ENCODE assay signal across 10 cellular contexts in genomic region chr4:154503598-154503997, GRCh38. TPM values are rescaled to one million over a fixed set of nuclear protein-coding genes. Genes with fewer than 3 reads are reported as not detected.
DNase-seq lines count a peak whose midpoint lies in the region; ATAC-seq and TF ChIP-seq lines count a peak whose summit lies in the region.
"Had no signal": no experiment of that assay in that cellular context is flagged by ENCODE, and none has a peak within 500 bp of the region (broad histone marks: within the 10 kb centered on the region; RNA-seq: fewer than 3 reads in every experiment).

No MANE protein-coding gene starts in this region.

- peak; percentile 50 for ATAC-seq in GM19395 (IDR thresholded peaks at IDR 0.05; ENCODE audit: unreplicated experiment)
- ATAC-seq in HG03342 (IDR thresholded peaks at IDR 0.05; ENCODE audit: unreplicated experiment), result no peak
- ATAC-seq in T-helper 17 cell, result no peak

- H3K9ac ChIP-seq in SK-N-SH, result no peak overlapping the region

- no peaks in the 10 kb centered on the region for H3F3A ChIP-seq in SK-N-SH (replicated peaks; ENCODE audit: insufficient read depth)

- H3K4me1 Mint-ChIP-seq in T-helper 17 cell, result peaks cover under 1% of the 10 kb centered on the region

- no peak for TF ChIP-seq EP300 in SK-N-SH (IDR thresholded peaks at IDR 0.05; ENCODE audit: borderline replicate concordance in 1 of 2, low read depth in 1 of 2, low read length in 1 of 2)

- CTCF ChIA-PET in SK-N-SH (lab: Yijun Ruan, JAX), result interaction anchor here (0.6 to 2.4 kb wide), 8 partner anchors 8 to 747 kb away, joined by 3 to 6 read pairs (median 4); no protein-coding TSS in a partner anchor

- DNase-seq in AG08395 (ENCODE audit: low spot score) (peak; percentile 32), SK-N-SH (peak; percentile 17), hepatocyte (ENCODE audit: low spot score) (peak; percentile 16), uterus (no peak), T-helper 17 cell (no peak)
- no peak for DNase-seq in activated CD4-positive, CD25-positive, alpha-beta regulatory T cell (lab: John Stamatoyannopoulos, UW)

- TF ChIP-seq RAD21 in SK-N-SH (IDR thresholded peaks at IDR 0.05; ENCODE audit: low read length), result 0 out of 2 replicates have a peak, but pooled peaks have one; percentile 27

- H3K36me3 ChIP-seq in SK-N-SH (replicated peaks in 1 of 2; ENCODE audit: control insufficient read depth in 1 of 2, insufficient read depth in 2 of 2, low read length in 1 of 2), result no peaks in the 10 kb centered on the region
- no peaks in the 10 kb centered on the region for H3K36me3 ChIP-seq in hepatocyte (replicated peaks; ENCODE audit: insufficient read depth, low read depth)
- H3K36me3 ChIP-seq in uterus, result no peaks in the 10 kb centered on the region
- H3K36me3 ChIP-seq: SJSA1 had no signal

- TF ChIP-seq POLR2A in uterus (IDR thresholded peaks at IDR 0.05), result no peak

- H3K4me1 ChIP-seq in SK-N-SH (ENCODE audit: control insufficient read depth in 1 of 2, insufficient read depth in 2 of 2, low read depth in 1 of 2, low read length in 1 of 2), result no peaks in the 10 kb centered on the region
- H3K4me1 ChIP-seq in hepatocyte (ENCODE audit: insufficient read depth), result no peaks in the 10 kb centered on the region
- no peaks in the 10 kb centered on the region for H3K4me1 ChIP-seq in uterus
- H3K4me1 ChIP-seq: SJSA1 had no signal

- H3K4me3 ChIP-seq in SK-N-SH (ENCODE audit: low read depth in 2 of 2, low read length in 1 of 2) (no peak overlapping the region; a peak in 1 of 4 replicates), hepatocyte (no peak overlapping the region), uterus (no peak overlapping the region)
- H3K4me3 ChIP-seq: SJSA1 had no signal

- H3K27me3 ChIP-seq in SK-N-SH (ENCODE audit: insufficient read depth) (peaks cover 51% of the 10 kb centered on the region; the same call in 1 of the 2 replicates), hepatocyte (peaks cover 38% of the 10 kb centered on the region), uterus (no peaks in the 10 kb centered on the region)

- intact Hi-C loops in uterus (cut with DNase I; ENCODE audit: low total_unique reads), result no loop called here

- H3K79me2 ChIP-seq in SK-N-SH (ENCODE audit: insufficient read depth) (no peaks in the 10 kb centered on the region), hepatocyte (no peaks in the 10 kb centered on the region)

- peaks cover 9% of the 10 kb centered on the region for H3K36me3 Mint-ChIP-seq in T-helper 17 cell (ENCODE audit: low read depth)

- H3K9me3 ChIP-seq in SK-N-SH, result no peaks in the 10 kb centered on the region
- H3K9me3 ChIP-seq in hepatocyte (ENCODE audit: low read depth), result no peaks in the 10 kb centered on the region
- no peaks in the 10 kb centered on the region for H3K9me3 ChIP-seq in uterus
- H3K9me3 ChIP-seq in T-helper 17 cell (ENCODE audit: control insufficient read depth, low read length, poor library complexity, severe bottlenecking), result no peaks in the 10 kb centered on the region
- H3K9me3 ChIP-seq: SJSA1 had no signal

- H3K27ac ChIP-seq in SK-N-SH (ENCODE audit: low read depth in 2 of 2, low read length in 1 of 2), result no peak overlapping the region
- H3K27ac ChIP-seq in hepatocyte, result no peak overlapping the region
- no peak overlapping the region for H3K27ac ChIP-seq in uterus
- H3K27ac ChIP-seq: SJSA1 had no signal

- TF ChIP-seq CTCF in SK-N-SH (IDR thresholded peaks at IDR 0.05) (peak; percentile 56), hepatocyte (IDR thresholded peaks at IDR 0.05; ENCODE audit: poor library complexity) (peak; percentile 32), uterus (IDR thresholded peaks at IDR 0.05) (peak in 2 of 4 experiments; percentile 22 to 36)

- H4K20me1 ChIP-seq in SK-N-SH (ENCODE audit: insufficient read depth), result no peaks in the 10 kb centered on the region
- no peaks in the 10 kb centered on the region for H4K20me1 ChIP-seq in hepatocyte (ENCODE audit: insufficient read depth, poor library complexity, severe bottlenecking)

- no peak overlapping the region for H3K4me2 ChIP-seq in SK-N-SH
- H3K4me2 ChIP-seq in hepatocyte, result no peak overlapping the region

- no peak overlapping the region for H2AFZ ChIP-seq in SK-N-SH (ENCODE audit: low read depth)
- H2AFZ ChIP-seq in hepatocyte, result no peak overlapping the region

- no peak overlapping the region for H3K27ac Mint-ChIP-seq in T-helper 17 cell

- POLR2A ChIA-PET in SK-N-SH (lab: Yijun Ruan, JAX), result no interaction called here

- H3K9me2 ChIP-seq in SK-N-SH (no peaks in the 10 kb centered on the region), hepatocyte (replicated peaks; ENCODE audit: insufficient read depth) (no peaks in the 10 kb centered on the region)

- no peak overlapping the region for H3K4me3 Mint-ChIP-seq in T-helper 17 cell

- peaks cover 73% of the 10 kb centered on the region for H3K27me3 Mint-ChIP-seq in T-helper 17 cell

- 0% methylated on average over 1 of the region's 1 CpG for WGBS in SK-N-SH (ENCODE audit: low lambda C conversion rate)
- WGBS in hepatocyte (ENCODE audit: low lambda C conversion rate, missing lambda C conversion rate), result 10% methylated on average over 1 of the region's 1 CpG

TF ChIP-seq in SK-N-SH, 30 proteins besides CTCF, POLR2A, EP300 and RAD21:
- TF ChIP-seq GABPA (IDR thresholded peaks at IDR 0.05; ENCODE audit: low read depth) (no peak), ELF1 (IDR thresholded peaks at IDR 0.05) (no peak), TCF12 (IDR thresholded peaks at IDR 0.05) (no peak), IRF3 (IDR thresholded peaks at IDR 0.05; ENCODE audit: low read depth, low read length) (no peak), FOXJ3 (CRISPR knock-in tag; IDR thresholded peaks at IDR 0.05) (no peak), FOXM1 (IDR thresholded peaks at IDR 0.05; ENCODE audit: low read depth) (no peak), TAF1 (IDR thresholded peaks at IDR 0.05; ENCODE audit: borderline replicate concordance, low read depth, low read length) (no peak), FOSL2 (IDR thresholded peaks at IDR 0.05; ENCODE audit: borderline replicate concordance, low read depth) (no peak), JUND (IDR thresholded peaks at IDR 0.05) (no peak), EZH2phosphoT487 (IDR thresholded peaks at IDR 0.05; ENCODE audit: borderline replicate concordance, low read depth) (no peak), USF2 (IDR thresholded peaks at IDR 0.05; ENCODE audit: borderline replicate concordance, low read depth, low read length) (no peak), GATA2 (CRISPR knock-in tag; IDR thresholded peaks at IDR 0.05) (no peak), MAX (IDR thresholded peaks at IDR 0.05; ENCODE audit: low read depth) (no peak), MEF2A (IDR thresholded peaks at IDR 0.05; ENCODE audit: borderline replicate concordance, low read depth) (no peak), RFX5 (IDR thresholded peaks at IDR 0.05; ENCODE audit: low read length) (no peak), CHD2 (IDR thresholded peaks at IDR 0.05; ENCODE audit: low read length, partially characterized antibody) (no peak)
TF ChIP-seq in SK-N-SH: peak in this region for 0.

RNA-seq across cellular contexts. Expression of gene DCHS2, which starts 12.0 kb away (rescaled TPM):
- not detected in 2 replicates for polyA plus RNA-seq in SK-N-SH (2012; rRNA removed)
- polyA plus RNA-seq in SK-N-SH (2012; cell fraction: cytosol; rRNA removed), result not detected in 2 replicates
- polyA plus RNA-seq in SK-N-SH (2012; cell fraction: nucleus; rRNA removed), result not detected in 2 replicates
- 0.32 and 1.7 TPM in 2 replicates for total RNA-seq in hepatocyte
- polyA plus RNA-seq in hepatocyte, result 0.01 and 0.12 TPM in 2 replicates
- total RNA-seq in uterus, result 10 to 100 TPM; 10.6 to 51.4 (median 17.5) TPM
- total RNA-seq in T-helper 17 cell, result under 1 TPM; 0.12 to 0.21 TPM
- total RNA-seq: SJSA1 had no signal

RNA-seq across cellular contexts. Expression of gene PLRG1, which starts 46.6 kb away (rescaled TPM):
- polyA plus RNA-seq in SK-N-SH (2012; rRNA removed) (64.8 and 84.6 TPM in 2 replicates), hepatocyte (54.4 and 60.0 TPM in 2 replicates)
- 64.8 and 70.2 TPM in 2 replicates for polyA plus RNA-seq in SK-N-SH (2012; cell fraction: cytosol; rRNA removed)
- 43.5 and 93.7 TPM in 2 replicates for polyA plus RNA-seq in SK-N-SH (2012; cell fraction: nucleus; rRNA removed)
- total RNA-seq in hepatocyte (63.9 and 67.3 TPM in 2 replicates), uterus (10 to 100 TPM; 24.1 to 99.1 (median 85.2) TPM), T-helper 17 cell (10 to 100 TPM; 42.5 to 49.7 TPM)

RNA-seq across cellular contexts. Expression of gene FGB, which starts 59.2 kb away (rescaled TPM):
- polyA plus RNA-seq in SK-N-SH (2012; rRNA removed) (not detected in 2 replicates), hepatocyte (1,888 and 2,096 TPM in 2 replicates)
- polyA plus RNA-seq in SK-N-SH (2012; cell fraction: cytosol; rRNA removed), result not detected in 2 replicates
- not detected in 2 replicates for polyA plus RNA-seq in SK-N-SH (2012; cell fraction: nucleus; rRNA removed)
- total RNA-seq in hepatocyte (1,901 and 1,953 TPM in 2 replicates), uterus (1 to 10 TPM in 1 of 4 donors, not detected in 3; 1.1 TPM), T-helper 17 cell (not detected)
- total RNA-seq: frontal cortex, SJSA1 had no signal

Comparison
In these comparisons a context has a peak if more than half of its experiments do, and no peak if none do; other contexts are left out.
1. DNase-seq: peak in AG08395 (single experiment), SK-N-SH (single experiment) and hepatocyte (single experiment); none in uterus (0 of 2), T-helper 17 cell (0 of 3) and activated CD4-positive, CD25-positive, alpha-beta regulatory T cell (0 of 4).
2. RNA of gene FGB, which starts 59.2 kb away (total RNA-seq): 1,901 to 1,953 TPM in hepatocyte; 1.1 TPM in uterus and not detected in T-helper 17 cell; every median in the first group is over 100 times any median in the second.